13 cellular contexts compared by ENCODE assay signal in the genomic region with DNA sequence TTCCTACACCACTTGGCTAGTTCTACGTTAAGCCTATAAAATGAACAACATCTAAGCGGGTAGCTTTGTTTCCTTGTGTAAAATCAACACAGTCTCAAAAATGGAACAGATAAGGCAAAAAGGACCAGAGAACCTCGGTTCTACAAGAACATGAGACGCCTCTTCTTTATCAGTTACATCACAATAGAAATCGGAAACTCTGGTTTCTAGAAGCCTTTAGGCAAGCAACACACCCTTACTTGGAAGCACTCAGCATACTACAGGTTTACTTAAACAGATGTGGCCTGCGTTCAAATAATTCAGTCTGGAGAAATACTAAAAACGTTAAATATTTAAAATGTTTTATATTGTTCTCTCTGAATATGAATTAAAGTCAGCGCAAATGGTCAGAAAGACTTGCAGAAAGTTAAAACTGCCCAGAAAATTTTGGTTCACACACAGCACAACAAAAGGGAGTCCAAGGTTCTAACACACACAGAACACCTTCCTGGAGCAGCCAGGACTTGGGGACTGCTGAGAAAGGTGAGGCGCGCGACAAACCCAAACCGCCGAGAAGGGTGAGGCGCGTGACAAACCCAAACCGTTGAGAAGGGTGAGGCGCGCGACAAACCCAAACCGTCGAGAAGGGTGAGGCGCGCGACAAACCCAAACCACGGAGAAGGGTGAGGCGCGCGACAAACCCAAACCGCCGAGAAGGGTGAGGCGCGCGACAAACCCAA. TPM values are rescaled to one million over a fixed set of nuclear protein-coding genes. Genes with fewer than 3 reads are reported as not detected.
DNase-seq lines count a peak whose midpoint lies in the region; ATAC-seq and TF ChIP-seq lines count a peak whose summit lies in the region.
"Had no signal": no experiment of that assay in that cellular context is flagged by ENCODE, and none has a peak within 500 bp of the region (broad histone marks: within the 10 kb centered on the region; RNA-seq: fewer than 3 reads in every experiment).

No MANE protein-coding gene starts in this region.

- DNase-seq in SIG-M5 treated with dmso at 0.1 percent for 504 hours (lab: John Stamatoyannopoulos, UW; ENCODE audit: unreplicated experiment) (peak; percentile 41), SIG-M5 (lab: John Stamatoyannopoulos, UW) (no peak), WTC11 (ENCODE audit: low spot score) (no peak), esophagus muscularis mucosa (ENCODE audit: extremely low spot score) (no peak), AML-193 (lab: John Stamatoyannopoulos, UW) (no peak), GDM1 (lab: John Stamatoyannopoulos, UW) (no peak)
- DNase-seq: activated CD8-positive, alpha-beta memory T cell treated with anti-CD3 and anti-CD28 coated beads for 24 hours; MV-4-11; NCI-H510A treated with DMSO at 0.1 percent for 48 hours; stimulated activated CD4-positive, alpha-beta T cell treated with anti-CD3 and anti-CD28 coated beads, Interleukin-15, amount 100 ng/mL, for 24 hours had no signal

- H3K9ac ChIP-seq in skeletal muscle satellite cell (ENCODE audit: low read depth, low read length) = peak overlapping the region; percentile 9

- no peak overlapping the region for H3K4me3 Mint-ChIP-seq in WTC11

- H3K9me3 Mint-ChIP-seq in WTC11 = peaks cover 21% of the 10 kb centered on the region

- peaks cover 18% of the 10 kb centered on the region for H3K4me1 Mint-ChIP-seq in WTC11

- peak overlapping the region; percentile 45 to 77 (median 69) for H3K27ac ChIP-seq in esophagus muscularis mucosa (replicated peaks in 1 of 4)
- H3K27ac ChIP-seq: 22Rv1 had no signal

- POLR2A ChIA-PET in WTC11 (lab: Charles Lee) = no interaction called here

- CTCF ChIA-PET in WTC11 (lab: Charles Lee) = no interaction called here

- 86% methylated on average over 31 of the region's 33 CpGs for WGBS in esophagus muscularis mucosa

- peaks cover 31 to 84% (median 73%) of the 10 kb centered on the region in 4 donors for H3K4me1 ChIP-seq in esophagus muscularis mucosa
- H3K4me1 ChIP-seq in skeletal muscle satellite cell (ENCODE audit: control insufficient read depth, insufficient read depth, low read length) = peaks cover 16% of the 10 kb centered on the region

- H3K36me3 ChIP-seq in esophagus muscularis mucosa (peaks cover 0 to 26% (median 6%) of the 10 kb centered on the region in 4 donors), skeletal muscle satellite cell (ENCODE audit: insufficient read depth, low read length) (peaks cover 12% of the 10 kb centered on the region)

- H3K27me3 Mint-ChIP-seq in WTC11 (ENCODE audit: low read depth) = no peaks in the 10 kb centered on the region

- ATAC-seq in WTC11 (no peak), GM18907 (IDR thresholded peaks at IDR 0.05; ENCODE audit: unreplicated experiment) (no peak)

- TF ChIP-seq CTCF in WTC11 (IDR thresholded peaks at IDR 0.05) (no peak), esophagus muscularis mucosa (IDR thresholded peaks at IDR 0.05) (no peak)

- H3K4me2 ChIP-seq in skeletal muscle satellite cell (ENCODE audit: low read length) = peak overlapping the region; percentile 53

- H3K27ac Mint-ChIP-seq in WTC11 = peak overlapping the region; percentile 57

- H3K27me3 ChIP-seq in esophagus muscularis mucosa (no peaks in the 10 kb centered on the region), skeletal muscle satellite cell (ENCODE audit: control insufficient read depth, insufficient read depth, low read length) (no peaks in the 10 kb centered on the region)

- TF ChIP-seq EP300 in esophagus muscularis mucosa (IDR thresholded peaks at IDR 0.05) = no peak

- TF ChIP-seq POLR2A in esophagus muscularis mucosa (IDR thresholded peaks at IDR 0.05; ENCODE audit: low read depth) = no peak

- intact Hi-C loops in esophagus muscularis mucosa (cut with DNase I) = no loop called here

- H3K9me3 ChIP-seq in esophagus muscularis mucosa (no peaks in the 10 kb centered on the region), skeletal muscle satellite cell (replicated peaks; ENCODE audit: low read length) (no peaks in the 10 kb centered on the region)

- H3K36me3 Mint-ChIP-seq in WTC11 = peaks cover 43% of the 10 kb centered on the region

- H3K4me3 ChIP-seq in esophagus muscularis mucosa (no peak overlapping the region), skeletal muscle satellite cell (ENCODE audit: low read length) (no peak overlapping the region)

TF ChIP-seq in WTC11, 78 proteins besides CTCF, POLR2A, EP300 and RAD21:
- TF ChIP-seq ERG (CRISPR knock-in tag; IDR thresholded peaks at IDR 0.05) (no peak), ESRRA (CRISPR knock-in tag; IDR thresholded peaks at IDR 0.05; ENCODE audit: borderline replicate concordance) (no peak), ZNF396 (CRISPR knock-in tag; IDR thresholded peaks at IDR 0.05; ENCODE audit: borderline replicate concordance) (no peak), MXD4 (CRISPR knock-in tag; IDR thresholded peaks at IDR 0.05; ENCODE audit: borderline replicate concordance) (no peak)
- TF ChIP-seq, protein P1, sequence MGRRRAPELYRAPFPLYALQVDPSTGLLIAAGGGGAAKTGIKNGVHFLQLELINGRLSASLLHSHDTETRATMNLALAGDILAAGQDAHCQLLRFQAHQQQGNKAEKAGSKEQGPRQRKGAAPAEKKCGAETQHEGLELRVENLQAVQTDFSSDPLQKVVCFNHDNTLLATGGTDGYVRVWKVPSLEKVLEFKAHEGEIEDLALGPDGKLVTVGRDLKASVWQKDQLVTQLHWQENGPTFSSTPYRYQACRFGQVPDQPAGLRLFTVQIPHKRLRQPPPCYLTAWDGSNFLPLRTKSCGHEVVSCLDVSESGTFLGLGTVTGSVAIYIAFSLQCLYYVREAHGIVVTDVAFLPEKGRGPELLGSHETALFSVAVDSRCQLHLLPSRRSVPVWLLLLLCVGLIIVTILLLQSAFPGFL (CRISPR knock-in tag; IDR thresholded peaks at IDR 0.05; ENCODE audit: borderline replicate concordance) = no peak
- TF ChIP-seq, protein P2, sequence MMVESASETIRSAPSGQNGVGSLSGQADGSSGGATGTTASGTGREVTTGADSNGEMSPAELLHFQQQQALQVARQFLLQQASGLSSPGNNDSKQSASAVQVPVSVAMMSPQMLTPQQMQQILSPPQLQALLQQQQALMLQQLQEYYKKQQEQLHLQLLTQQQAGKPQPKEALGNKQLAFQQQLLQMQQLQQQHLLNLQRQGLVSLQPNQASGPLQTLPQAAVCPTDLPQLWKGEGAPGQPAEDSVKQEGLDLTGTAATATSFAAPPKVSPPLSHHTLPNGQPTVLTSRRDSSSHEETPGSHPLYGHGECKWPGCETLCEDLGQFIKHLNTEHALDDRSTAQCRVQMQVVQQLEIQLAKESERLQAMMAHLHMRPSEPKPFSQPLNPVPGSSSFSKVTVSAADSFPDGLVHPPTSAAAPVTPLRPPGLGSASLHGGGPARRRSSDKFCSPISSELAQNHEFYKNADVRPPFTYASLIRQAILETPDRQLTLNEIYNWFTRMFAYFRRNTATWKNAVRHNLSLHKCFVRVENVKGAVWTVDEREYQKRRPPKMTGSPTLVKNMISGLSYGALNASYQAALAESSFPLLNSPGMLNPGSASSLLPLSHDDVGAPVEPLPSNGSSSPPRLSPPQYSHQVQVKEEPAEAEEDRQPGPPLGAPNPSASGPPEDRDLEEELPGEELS (CRISPR knock-in tag; IDR thresholded peaks at IDR 0.05) = no peak

RNA-seq across cellular contexts. Expression of gene ESYT2, which starts 25.9 kb away (rescaled TPM):
- 45.1 to 61.1 TPM (median 60.4 TPM) in 3 replicates for total RNA-seq in WTC11 (2021)
- total RNA-seq in esophagus muscularis mucosa = 100 to 1,000 TPM; 166 to 235 (median 202) TPM
- total RNA-seq in skeletal muscle satellite cell (2012; rRNA removed) = 64.7 and 71.0 TPM in 2 replicates

RNA-seq across cellular contexts. Expression of gene DYNC2I1, which starts 53.0 kb away (rescaled TPM):
- 23.4 to 31.1 TPM (median 24.7 TPM) in 3 replicates for total RNA-seq in WTC11 (2021)
- 10 to 100 TPM; 18.3 to 32.0 (median 24.9) TPM for total RNA-seq in esophagus muscularis mucosa
- total RNA-seq in skeletal muscle satellite cell (2012; rRNA removed) = 3.3 and 5.0 TPM in 2 replicates
